2 cellular contexts compared by ENCODE assay signal in genomic region chr7:115678049-115678982, GRCh38.
TF ChIP-seq lines count a peak whose summit lies in the region.

No MANE protein-coding gene starts in this region.

TF ChIP-seq in WTC11, 78 proteins besides CTCF, POLR2A, EP300 and RAD21 (continued from another document):
- TF ChIP-seq AR (CRISPR knock-in tag; IDR thresholded peaks at IDR 0.05) (no peak), GABPB1 (CRISPR knock-in tag; IDR thresholded peaks at IDR 0.05) (peak; percentile 50; the same call in 1 of the 2 replicates), ZMAT4 (CRISPR knock-in tag; IDR thresholded peaks at IDR 0.05) (no peak), PRRX2 (CRISPR knock-in tag; IDR thresholded peaks at IDR 0.05) (no peak)

TF ChIP-seq in HepG2, 621 proteins besides CTCF, POLR2A, EP300 and RAD21 (continued from another document and continues in another):
- TF ChIP-seq BHLHE40 (IDR thresholded peaks at IDR 0.05; ENCODE audit: low read length) (peak; percentile 40; the same call in 1 of the 2 replicates), FOXJ3 (CRISPR knock-in tag; IDR thresholded peaks at IDR 0.05; ENCODE audit: borderline replicate concordance) (peak; percentile 92; the same call in 1 of the 2 replicates), DNMT1 (CRISPR knock-in tag; IDR thresholded peaks at IDR 0.05) (no peak), REL (CRISPR knock-in tag; conservative IDR thresholded peaks at IDR 0.05) (no peak), RXRB (CRISPR knock-in tag; IDR thresholded peaks at IDR 0.05; ENCODE audit: borderline replicate concordance) (peak; percentile 92), IRF2 (CRISPR knock-in tag; IDR thresholded peaks at IDR 0.05) (peak; percentile 43; the same call in 1 of the 2 replicates), HOXD1 (CRISPR knock-in tag; IDR thresholded peaks at IDR 0.05) (0 out of 2 replicates have a peak, but pooled peaks have one; percentile 53), ZNF354B (CRISPR knock-in tag; IDR thresholded peaks at IDR 0.05) (no peak), HOXA5 (CRISPR knock-in tag; IDR thresholded peaks at IDR 0.05) (0 out of 2 replicates have a peak, but pooled peaks have one; percentile 59), TGIF2 (CRISPR knock-in tag; IDR thresholded peaks at IDR 0.05) (no peak), SMC3 (IDR thresholded peaks at IDR 0.05; ENCODE audit: low read length) (no peak), PAWR (CRISPR knock-in tag; IDR thresholded peaks at IDR 0.05; ENCODE audit: borderline replicate concordance) (no peak), ZNF460 (CRISPR knock-in tag; IDR thresholded peaks at IDR 0.05; ENCODE audit: borderline replicate concordance) (no peak), TAF15 (IDR thresholded peaks at IDR 0.05; ENCODE audit: low read depth, low read length, poor library complexity, severe bottlenecking) (no peak), MBNL3 (CRISPR knock-in tag; conservative IDR thresholded peaks at IDR 0.05) (no peak), ZNF441 (CRISPR knock-in tag; IDR thresholded peaks at IDR 0.05; ENCODE audit: borderline replicate concordance) (no peak), KAT7 (CRISPR knock-in tag; IDR thresholded peaks at IDR 0.05; ENCODE audit: borderline replicate concordance) (no peak), UBTF (CRISPR knock-in tag; IDR thresholded peaks at IDR 0.05) (no peak), ZFP91 (CRISPR knock-in tag; IDR thresholded peaks at IDR 0.05; ENCODE audit: borderline replicate concordance) (no peak), ZFP36 (IDR thresholded peaks at IDR 0.05; ENCODE audit: borderline replicate concordance, low read depth, low read length, partially characterized antibody) (no peak), ZNF18 (CRISPR knock-in tag; IDR thresholded peaks at IDR 0.05; ENCODE audit: insufficient replicate concordance) (no peak), FOXC1 (CRISPR knock-in tag; IDR thresholded peaks at IDR 0.05; ENCODE audit: borderline replicate concordance) (no peak), ZFP36L1 (CRISPR knock-in tag; IDR thresholded peaks at IDR 0.05) (no peak), KLF12 (CRISPR knock-in tag; IDR thresholded peaks at IDR 0.05; ENCODE audit: borderline replicate concordance) (no peak), ZNF776 (CRISPR knock-in tag; IDR thresholded peaks at IDR 0.05) (no peak), GABPB1 (CRISPR knock-in tag; IDR thresholded peaks at IDR 0.05) (no peak), MIER3 (CRISPR knock-in tag; IDR thresholded peaks at IDR 0.05; ENCODE audit: borderline replicate concordance) (peak; percentile 57; the same call in 1 of the 2 replicates), ZUFSP (CRISPR knock-in tag; IDR thresholded peaks at IDR 0.05; ENCODE audit: borderline replicate concordance) (no peak), ZHX1 (CRISPR knock-in tag; IDR thresholded peaks at IDR 0.05; ENCODE audit: low read depth) (no peak), HIC2 (CRISPR knock-in tag; IDR thresholded peaks at IDR 0.05; ENCODE audit: low read depth) (no peak), RARA (CRISPR knock-in tag; IDR thresholded peaks at IDR 0.05) (peak; percentile 99), ZNF597 (CRISPR knock-in tag; IDR thresholded peaks at IDR 0.05) (no peak), KLF16 (CRISPR knock-in tag; IDR thresholded peaks at IDR 0.05) (peak in 1 of 2 experiments; percentile 82; a peak in 2 of 4 replicates), THAP7 (CRISPR knock-in tag; IDR thresholded peaks at IDR 0.05) (no peak), RFX3 (CRISPR knock-in tag; IDR thresholded peaks at IDR 0.05) (no peak), ZBTB8A (CRISPR knock-in tag; IDR thresholded peaks at IDR 0.05; ENCODE audit: borderline replicate concordance, low read depth) (no peak), ZNF20 (CRISPR knock-in tag; IDR thresholded peaks at IDR 0.05) (no peak), ZNF101 (CRISPR knock-in tag; IDR thresholded peaks at IDR 0.05; ENCODE audit: borderline replicate concordance, low read depth) (no peak), ZNF136 (CRISPR knock-in tag; IDR thresholded peaks at IDR 0.05; ENCODE audit: low read depth) (no peak; the same call in 1 of the 2 replicates), ZNF639 (CRISPR knock-in tag; conservative IDR thresholded peaks at IDR 0.05) (no peak), TEF (CRISPR knock-in tag; IDR thresholded peaks at IDR 0.05) (0 out of 2 replicates have a peak, but pooled peaks have one; percentile 14), ZNF329 (CRISPR knock-in tag; IDR thresholded peaks at IDR 0.05; ENCODE audit: low read depth) (no peak), ZSCAN9 (CRISPR knock-in tag; IDR thresholded peaks at IDR 0.05; ENCODE audit: borderline replicate concordance) (peak; percentile 62; the same call in 1 of the 2 replicates), DR1 (CRISPR knock-in tag; IDR thresholded peaks at IDR 0.05) (no peak), ZNF263 (CRISPR knock-in tag; IDR thresholded peaks at IDR 0.05) (no peak), FOXO1 (CRISPR knock-in tag; IDR thresholded peaks at IDR 0.05) (peak; percentile 90)
